Comparison of ENCODE assay signal across 24 cellular contexts in genomic region chr11:95659088-95659487, GRCh38.
DNase-seq lines count a peak whose midpoint lies in the region; ATAC-seq lines count a peak whose summit lies in the region.
"Had no signal": no experiment of that assay in that cellular context is flagged by ENCODE, and none has a peak within 500 bp of the region (broad histone marks: within the 10 kb centered on the region; RNA-seq: fewer than 3 reads in every experiment).

No MANE protein-coding gene starts in this region.

- H3K9me3 Mint-ChIP-seq in stimulated activated naive CD8-positive, alpha-beta T cell treated with anti-CD3 and anti-CD28 coated beads, Interleukin-15, amount 100 ng/mL, for 72 hours, result peaks cover 0 to under 1% of the 10 kb centered on the region in 2 donors

- no peak overlapping the region for H3K4me3 ChIP-seq in mesenchymal stem cell (ENCODE audit: insufficient read depth in 1 of 2, low read depth in 1 of 2, low read length in 2 of 2)
- H3K4me3 ChIP-seq: psoas muscle, transverse colon had no signal

- H3K27me3 Mint-ChIP-seq in stimulated activated naive CD8-positive, alpha-beta T cell treated with anti-CD3 and anti-CD28 coated beads, Interleukin-15, amount 100 ng/mL, for 72 hours, result no peaks in the 10 kb centered on the region
- H3K27me3 Mint-ChIP-seq: naive thymus-derived CD4-positive, alpha-beta T cell had no signal

- peak overlapping the region in 1 of 2 donors; percentile 76 for H3K27ac Mint-ChIP-seq in stimulated activated naive CD8-positive, alpha-beta T cell treated with anti-CD3 and anti-CD28 coated beads, Interleukin-15, amount 100 ng/mL, for 72 hours

- H3K23ac ChIP-seq in mesenchymal stem cell (ENCODE audit: low read length in 2 of 2), result no peak overlapping the region

- no peaks in the 10 kb centered on the region for H3K79me1 ChIP-seq in mesenchymal stem cell (replicated peaks; ENCODE audit: low read length, poor library complexity, severe bottlenecking)

- WGBS in mesenchymal stem cell, result no CpG with 5 or more reads among the region's 1 CpG

- no peaks in the 10 kb centered on the region for H3K36me3 ChIP-seq in mesenchymal stem cell (ENCODE audit: control insufficient read depth in 1 of 2, insufficient read depth in 2 of 2, low read depth in 1 of 2, low read length in 2 of 2)
- H3K36me3 ChIP-seq: transverse colon had no signal

- no peak overlapping the region for H2BK15ac ChIP-seq in mesenchymal stem cell (ENCODE audit: low read depth, poor library complexity, severe bottlenecking)

- H2AFZ ChIP-seq in mesenchymal stem cell (ENCODE audit: low read depth, low read length), result no peak overlapping the region

- ATAC-seq in stimulated activated naive CD8-positive, alpha-beta T cell treated with anti-CD3 and anti-CD28 coated beads, Interleukin-15, Interleukin-2, amounts not matched to agents 100 U/mL and 50 U/mL, for 24 hours, result peak; percentile 52
- ATAC-seq in stimulated activated naive CD8-positive, alpha-beta T cell treated with anti-CD3 and anti-CD28 coated beads, Interleukin-15, amount 100 ng/mL, for 72 hours, result no peak
- ATAC-seq: activated T-cell treated with anti-CD3 and anti-CD28 coated beads, Interleukin-2, amount 50 U/mL, for 4 hours; naive thymus-derived CD4-positive, alpha-beta T cell; psoas muscle had no signal

- H2BK12ac ChIP-seq in mesenchymal stem cell (ENCODE audit: low read length in 2 of 2), result no peak overlapping the region

- no peak overlapping the region for H2BK5ac ChIP-seq in mesenchymal stem cell (ENCODE audit: low read depth, low read length, poor library complexity, severe bottlenecking)

- H4K8ac ChIP-seq in mesenchymal stem cell (ENCODE audit: low read length), result no peak overlapping the region

- H3K4me3 Mint-ChIP-seq in stimulated activated naive CD8-positive, alpha-beta T cell treated with anti-CD3 and anti-CD28 coated beads, Interleukin-15, amount 100 ng/mL, for 72 hours, result peak overlapping the region in 1 of 2 donors; percentile 8
- H3K4me3 Mint-ChIP-seq: activated T-cell treated with anti-CD3 and anti-CD28 coated beads, Interleukin-2, amount 50 U/mL, for 4 hours had no signal

- H3K18ac ChIP-seq in mesenchymal stem cell (ENCODE audit: low read depth in 1 of 2, low read length in 2 of 2), result no peak overlapping the region

- DNase-seq in stimulated activated naive CD8-positive, alpha-beta T cell treated with anti-CD3 and anti-CD28 coated beads, Interleukin-15, Interleukin-2, amounts not matched to agents 100 U/mL and 50 U/mL, for 24 hours, result no peak
- DNase-seq in stimulated activated naive CD8-positive, alpha-beta T cell treated with anti-CD3 and anti-CD28 coated beads, Interleukin-15, amount 100 ng/mL, for 72 hours, result no peak
- DNase-seq in astrocyte of the hippocampus (ENCODE audit: low read depth, low spot score) (peak; percentile 38), mesenchymal stem cell (peak; percentile 69), retina (no peak), H4 (ENCODE audit: low spot score) (no peak), DMS79 (lab: John Stamatoyannopoulos, UW) (no peak)
- no peak for DNase-seq in activated CD4-positive, alpha-beta T cell treated with anti-CD3 and anti-CD28 coated beads for 1 hour
- DNase-seq: ACHN; activated CD4-positive, alpha-beta T cell treated with anti-CD3 and anti-CD28 coated beads, Interleukin-2, amount 50 U/mL, for 4 hours; activated naive CD8-positive, alpha-beta T cell treated with anti-CD3 and anti-CD28 coated beads, Interleukin-2, amount 10 ng/mL, durations not matched to agents 7 days and 5 days; activated T-cell treated with anti-CD3 and anti-CD28 coated beads, Interleukin-2, amount 50 U/mL, for 4 hours; central memory CD4-positive, alpha-beta T cell; H7; hippocampal formation; KBM-7; kidney; naive thymus-derived CD4-positive, alpha-beta T cell; NCI-H2029 treated with DMSO at 0.1 percent for 48 hours; NCI-H510A treated with DMSO at 0.1 percent for 48 hours; psoas muscle; stimulated activated CD4-positive, alpha-beta T cell treated with anti-CD3 and anti-CD28 coated beads, Interleukin-12 subunit alpha, Interleukin-12 subunit beta, amount 100 ng/mL, for 4 hours; transverse colon had no signal

- no peak overlapping the region for H3K4ac ChIP-seq in mesenchymal stem cell (ENCODE audit: low read depth in 1 of 2, low read length in 2 of 2)

- H2BK120ac ChIP-seq in mesenchymal stem cell (ENCODE audit: low read depth, low read length), result no peak overlapping the region

- H3K27me3 ChIP-seq in mesenchymal stem cell (ENCODE audit: control insufficient read depth in 1 of 2, insufficient read depth in 1 of 2, low read length in 2 of 2), result no peaks in the 10 kb centered on the region
- H3K27me3 ChIP-seq: transverse colon had no signal

- H3K27ac ChIP-seq in mesenchymal stem cell (ENCODE audit: low read length, poor library complexity, severe bottlenecking), result no peak overlapping the region
- H3K27ac ChIP-seq: HL-60, psoas muscle, transverse colon had no signal

- H4K91ac ChIP-seq in mesenchymal stem cell (ENCODE audit: low read length), result no peak overlapping the region

- H3K4me2 ChIP-seq in mesenchymal stem cell (ENCODE audit: low read length, poor library complexity, severe bottlenecking), result no peak overlapping the region

- H3K9me3 ChIP-seq in mesenchymal stem cell (ENCODE audit: control insufficient read depth, low read length), result no peaks in the 10 kb centered on the region
- H3K9me3 ChIP-seq: transverse colon had no signal

- no peak overlapping the region for H2AK5ac ChIP-seq in mesenchymal stem cell (ENCODE audit: low read length, severe bottlenecking)

- no peak overlapping the region for H3K14ac ChIP-seq in mesenchymal stem cell (ENCODE audit: low read length in 2 of 2)

- H3K4me1 ChIP-seq in mesenchymal stem cell (ENCODE audit: control insufficient read depth, insufficient read depth, low read depth, low read length), result no peaks in the 10 kb centered on the region
- H3K4me1 ChIP-seq: psoas muscle, transverse colon had no signal

- peaks cover 33% of the 10 kb centered on the region for H3K4me1 Mint-ChIP-seq in stimulated activated naive CD8-positive, alpha-beta T cell treated with anti-CD3 and anti-CD28 coated beads, Interleukin-15, amount 100 ng/mL, for 72 hours

- H3K9ac ChIP-seq in mesenchymal stem cell (ENCODE audit: low read length), result no peak overlapping the region

Comparison
In these comparisons a context has a peak if more than half of its experiments do, and no peak if none do; other contexts are left out.
1. DNase-seq: peak in astrocyte of the hippocampus (single experiment) and mesenchymal stem cell (single experiment); none in stimulated activated naive CD8-positive, alpha-beta T cell treated with anti-CD3 and anti-CD28 coated beads, Interleukin-15, Interleukin-2, amounts not matched to agents 100 U/mL and 50 U/mL, for 24 hours (single experiment), stimulated activated naive CD8-positive, alpha-beta T cell treated with anti-CD3 and anti-CD28 coated beads, Interleukin-15, amount 100 ng/mL, for 72 hours (0 of 2), retina (single experiment), H4 (single experiment), activated CD4-positive, alpha-beta T cell treated with anti-CD3 and anti-CD28 coated beads for 1 hour (single experiment) and DMS79 (single experiment).